Comparison of ENCODE assay signal across 9 cellular contexts in the genomic region with DNA sequence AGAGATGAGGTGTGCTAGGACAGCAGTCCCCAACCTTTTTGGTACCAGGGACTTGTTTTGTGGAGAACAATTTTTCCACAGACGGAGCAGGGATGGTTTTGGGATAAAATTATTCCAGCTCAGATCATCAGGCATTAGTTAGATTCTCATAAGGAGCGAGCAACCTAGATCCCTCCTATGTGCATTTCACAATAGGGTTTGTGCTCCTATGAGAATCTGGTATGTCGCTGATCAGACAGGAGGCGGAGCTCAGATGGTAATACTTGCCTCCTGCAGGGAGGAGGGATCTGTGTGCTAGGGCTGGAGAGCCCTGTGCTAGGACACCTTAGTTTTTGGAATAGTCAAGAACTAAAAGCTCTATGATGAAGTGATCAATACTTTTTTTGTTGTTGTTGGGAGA. TPM values are rescaled to one million over a fixed set of nuclear protein-coding genes. Genes with fewer than 3 reads are reported as not detected.
DNase-seq lines count a peak whose midpoint lies in the region; ATAC-seq and TF ChIP-seq lines count a peak whose summit lies in the region.
"Had no signal": no experiment of that assay in that cellular context is flagged by ENCODE, and none has a peak within 500 bp of the region (broad histone marks: within the 10 kb centered on the region; RNA-seq: fewer than 3 reads in every experiment).

No MANE protein-coding gene starts in this region.

- no peak for ATAC-seq in activated CD8-positive, alpha-beta memory T cell treated with anti-CD3 and anti-CD28 coated beads, Interleukin-2, amount 10 ng/mL, durations not matched to agents 7 days and 5 days
- ATAC-seq in body of pancreas (no peak), right cardiac atrium (no peak), heart right ventricle (no peak)
- no peak for ATAC-seq in natural killer cell treated with Interleukin-12 subunit alpha and Interleukin-12 subunit beta and Interleukin-15 and Interleukin-18, amount 100 ng/mL, for 72 hours

- H3K36me3 Mint-ChIP-seq in activated CD8-positive, alpha-beta memory T cell treated with anti-CD3 and anti-CD28 coated beads, Interleukin-2, amount 10 ng/mL, durations not matched to agents 7 days and 5 days: peaks cover 28% of the 10 kb centered on the region
- H3K36me3 Mint-ChIP-seq in natural killer cell treated with Interleukin-12 subunit alpha and Interleukin-12 subunit beta and Interleukin-15 and Interleukin-18, amount 100 ng/mL, for 72 hours: peaks cover 8% of the 10 kb centered on the region

- no peaks in the 10 kb centered on the region for H3K27me3 ChIP-seq in body of pancreas
- H3K27me3 ChIP-seq in right cardiac atrium (ENCODE audit: control insufficient read depth, insufficient read depth): no peaks in the 10 kb centered on the region
- no peaks in the 10 kb centered on the region for H3K27me3 ChIP-seq in heart right ventricle

- no peak for TF ChIP-seq POLR2A in body of pancreas (IDR thresholded peaks at IDR 0.05)

- peak overlapping the region; percentile 54 for H3K4me3 Mint-ChIP-seq in activated CD8-positive, alpha-beta memory T cell treated with anti-CD3 and anti-CD28 coated beads, Interleukin-2, amount 10 ng/mL, durations not matched to agents 7 days and 5 days
- H3K4me3 Mint-ChIP-seq in natural killer cell treated with Interleukin-12 subunit alpha and Interleukin-12 subunit beta and Interleukin-15 and Interleukin-18, amount 100 ng/mL, for 72 hours: peak overlapping the region; percentile 97

- H3K9me3 Mint-ChIP-seq in activated CD8-positive, alpha-beta memory T cell treated with anti-CD3 and anti-CD28 coated beads, Interleukin-2, amount 10 ng/mL, durations not matched to agents 7 days and 5 days (ENCODE audit: low read depth): no peaks in the 10 kb centered on the region
- no peaks in the 10 kb centered on the region for H3K9me3 Mint-ChIP-seq in natural killer cell treated with Interleukin-12 subunit alpha and Interleukin-12 subunit beta and Interleukin-15 and Interleukin-18, amount 100 ng/mL, for 72 hours

- no peak overlapping the region for H3K4me3 ChIP-seq in body of pancreas
- no peak overlapping the region for H3K4me3 ChIP-seq in right cardiac atrium (ENCODE audit: low read length)
- H3K4me3 ChIP-seq in heart right ventricle: no peak overlapping the region

- H3K27ac ChIP-seq in body of pancreas (no peak overlapping the region), right cardiac atrium (ENCODE audit: low read length) (no peak overlapping the region), heart right ventricle (no peak overlapping the region)

- intact Hi-C loops in body of pancreas (cut with DNase I) (no loop called here), right cardiac atrium (cut with DNase I) (loop anchor here in 1 of 4 donors (5.0 kb wide), 1 partner anchor 41 kb away; no protein-coding TSS in a partner anchor), heart right ventricle (cut with DNase I) (no loop called here)

- H3K4me1 Mint-ChIP-seq in activated CD8-positive, alpha-beta memory T cell treated with anti-CD3 and anti-CD28 coated beads, Interleukin-2, amount 10 ng/mL, durations not matched to agents 7 days and 5 days: peaks cover 36% of the 10 kb centered on the region
- H3K4me1 Mint-ChIP-seq in natural killer cell treated with Interleukin-12 subunit alpha and Interleukin-12 subunit beta and Interleukin-15 and Interleukin-18, amount 100 ng/mL, for 72 hours (ENCODE audit: low read depth in 2 of 2): peaks cover 32 to 38% of the 10 kb centered on the region in 2 donors

- CTCF ChIA-PET in activated CD8-positive, alpha-beta memory T cell treated with anti-CD3 and anti-CD28 coated beads, Interleukin-2, amount 10 ng/mL, durations not matched to agents 7 days and 5 days (lab: Charles Lee): interaction anchor here (0.8 to 1.3 kb wide), 3 partner anchors 10 to 400 kb away, joined by 3 to 4 read pairs (median 3); no protein-coding TSS in a partner anchor

- no peaks in the 10 kb centered on the region for H3K27me3 Mint-ChIP-seq in activated CD8-positive, alpha-beta memory T cell treated with anti-CD3 and anti-CD28 coated beads, Interleukin-2, amount 10 ng/mL, durations not matched to agents 7 days and 5 days
- H3K27me3 Mint-ChIP-seq in natural killer cell treated with Interleukin-12 subunit alpha and Interleukin-12 subunit beta and Interleukin-15 and Interleukin-18, amount 100 ng/mL, for 72 hours: no peaks in the 10 kb centered on the region

- H3K36me3 ChIP-seq in body of pancreas (replicated peaks in 1 of 2; ENCODE audit: insufficient read depth in 1 of 2, low read depth in 2 of 2): no peaks in the 10 kb centered on the region
- peaks cover 0 to 5% (median 0%) of the 10 kb centered on the region in 9 donors for H3K36me3 ChIP-seq in heart right ventricle

- TF ChIP-seq CTCF in body of pancreas (IDR thresholded peaks at IDR 0.05) (no peak), heart right ventricle (IDR thresholded peaks at IDR 0.05) (no peak)

- H3K4me1 ChIP-seq in body of pancreas (peaks cover 23% of the 10 kb centered on the region), right cardiac atrium (ENCODE audit: control insufficient read depth, insufficient read depth, low read length) (peaks cover 2% of the 10 kb centered on the region), heart right ventricle (peaks cover 0 to 29% (median 20%) of the 10 kb centered on the region in 9 donors)

- H3K27ac Mint-ChIP-seq in activated CD8-positive, alpha-beta memory T cell treated with anti-CD3 and anti-CD28 coated beads, Interleukin-2, amount 10 ng/mL, durations not matched to agents 7 days and 5 days: no peak overlapping the region
- H3K27ac Mint-ChIP-seq in natural killer cell treated with Interleukin-12 subunit alpha and Interleukin-12 subunit beta and Interleukin-15 and Interleukin-18, amount 100 ng/mL, for 72 hours: peak overlapping the region in 1 of 2 donors; percentile 54

- DNase-seq in activated CD8-positive, alpha-beta memory T cell treated with anti-CD3 and anti-CD28 coated beads, Interleukin-2, amount 10 ng/mL, durations not matched to agents 7 days and 5 days: peak; percentile 49
- no peak for DNase-seq in activated CD8-positive, alpha-beta memory T cell treated with anti-CD3 and anti-CD28 coated beads for 24 hours
- DNase-seq in NCI-H2227 (lab: John Stamatoyannopoulos, UW; ENCODE audit: unreplicated experiment) (peak; percentile 63), body of pancreas (peak; percentile 16 to 34 (median 25)), cerebellar nuclear complex (lab: John Stamatoyannopoulos, UW) (no peak), right cardiac atrium (no peak), heart right ventricle (no peak)
- DNase-seq in natural killer cell treated with Interleukin-12 subunit alpha and Interleukin-12 subunit beta and Interleukin-15 and Interleukin-18, amount 100 ng/mL, for 72 hours (ENCODE audit: low spot score): no peak

- WGBS in body of pancreas, 2 donors: 63 to 65% methylated on average over 2 to 4 of the region's 4 CpGs
- 84% methylated on average over 4 of the region's 4 CpGs for WGBS in right cardiac atrium
- 79 to 83% methylated on average over 4 of the region's 4 CpGs for WGBS in heart right ventricle, 2 donors

- H3K9me3 ChIP-seq in body of pancreas: no peaks in the 10 kb centered on the region
- no peaks in the 10 kb centered on the region for H3K9me3 ChIP-seq in right cardiac atrium (ENCODE audit: control insufficient read depth, low read length)
- H3K9me3 ChIP-seq in heart right ventricle: peaks cover 0 to 11% (median 0%) of the 10 kb centered on the region in 11 donors

RNA-seq across cellular contexts. Expression of a gene that starts 2.5 kb away (rescaled TPM):
- 10 to 100 TPM in 1 of 2 experiments, 1 to 10 TPM in 1; 9.1 to 11.5 TPM for total RNA-seq in activated CD8-positive, alpha-beta memory T cell treated with anti-CD3 and anti-CD28 coated beads, Interleukin-2, amount 10 ng/mL, durations not matched to agents 7 days and 5 days
- total RNA-seq in body of pancreas (1 to 10 TPM; 4.4 to 5.6 TPM), right cardiac atrium (10 to 100 TPM; 10.7 to 14.5 (median 13.5) TPM), heart right ventricle (10 to 100 TPM; 10.5 to 14.6 (median 11.8) TPM)
- total RNA-seq in natural killer cell treated with Interleukin-12 subunit alpha and Interleukin-12 subunit beta and Interleukin-15 and Interleukin-18, amount 100 ng/mL, for 72 hours: 10 to 100 TPM; 14.2 to 16.0 TPM
- polyA plus RNA-seq in right cardiac atrium (8.1 TPM), heart right ventricle (1 to 10 TPM; 3.0 to 8.3 TPM)

RNA-seq across cellular contexts. Expression of a gene that starts 15.4 kb away (rescaled TPM):
- total RNA-seq in activated CD8-positive, alpha-beta memory T cell treated with anti-CD3 and anti-CD28 coated beads, Interleukin-2, amount 10 ng/mL, durations not matched to agents 7 days and 5 days: not detected
- total RNA-seq in body of pancreas: not detected
- not detected for total RNA-seq in natural killer cell treated with Interleukin-12 subunit alpha and Interleukin-12 subunit beta and Interleukin-15 and Interleukin-18, amount 100 ng/mL, for 72 hours
- under 1 TPM in 2 of 4 donors, not detected in 2; 0.09 TPM for total RNA-seq in right cardiac atrium
- polyA plus RNA-seq in right cardiac atrium: 0.05 TPM
- total RNA-seq in heart right ventricle: under 1 TPM in 2 of 10 donors, not detected in 8; 0.11 to 0.23 TPM
- under 1 TPM; 0.01 to 0.07 TPM for polyA plus RNA-seq in heart right ventricle
- total RNA-seq: skeletal muscle tissue had no signal

RNA-seq across cellular contexts. Expression of a gene that starts 52.0 kb away (rescaled TPM):
- not detected for total RNA-seq in activated CD8-positive, alpha-beta memory T cell treated with anti-CD3 and anti-CD28 coated beads, Interleukin-2, amount 10 ng/mL, durations not matched to agents 7 days and 5 days
- total RNA-seq in body of pancreas (1 to 10 TPM; 2.9 to 3.0 TPM), right cardiac atrium (1 to 10 TPM in 2 of 4 donors, under 1 TPM in 2; 0.61 to 1.3 (median 0.97) TPM), heart right ventricle (1 to 10 TPM in 6 of 10 donors, under 1 TPM in 4; 0.73 to 3.5 (median 1.0) TPM)
- total RNA-seq in natural killer cell treated with Interleukin-12 subunit alpha and Interleukin-12 subunit beta and Interleukin-15 and Interleukin-18, amount 100 ng/mL, for 72 hours: not detected
- polyA plus RNA-seq in right cardiac atrium (1.4 TPM), heart right ventricle (1 to 10 TPM; 2.6 to 3.3 TPM)

Comparison
In these comparisons a context has a peak if more than half of its experiments do, and no peak if none do; other contexts are left out.
1. DNase-seq: peak in activated CD8-positive, alpha-beta memory T cell treated with anti-CD3 and anti-CD28 coated beads, Interleukin-2, amount 10 ng/mL, durations not matched to agents 7 days and 5 days (single experiment), NCI-H2227 (single experiment) and body of pancreas (4 of 4); none in activated CD8-positive, alpha-beta memory T cell treated with anti-CD3 and anti-CD28 coated beads for 24 hours (single experiment), natural killer cell treated with Interleukin-12 subunit alpha and Interleukin-12 subunit beta and Interleukin-15 and Interleukin-18, amount 100 ng/mL, for 72 hours (single experiment), cerebellar nuclear complex (0 of 2), right cardiac atrium (0 of 3) and heart right ventricle (0 of 2).